1 cellular context compared by ENCODE assay signal in the genomic region with DNA sequence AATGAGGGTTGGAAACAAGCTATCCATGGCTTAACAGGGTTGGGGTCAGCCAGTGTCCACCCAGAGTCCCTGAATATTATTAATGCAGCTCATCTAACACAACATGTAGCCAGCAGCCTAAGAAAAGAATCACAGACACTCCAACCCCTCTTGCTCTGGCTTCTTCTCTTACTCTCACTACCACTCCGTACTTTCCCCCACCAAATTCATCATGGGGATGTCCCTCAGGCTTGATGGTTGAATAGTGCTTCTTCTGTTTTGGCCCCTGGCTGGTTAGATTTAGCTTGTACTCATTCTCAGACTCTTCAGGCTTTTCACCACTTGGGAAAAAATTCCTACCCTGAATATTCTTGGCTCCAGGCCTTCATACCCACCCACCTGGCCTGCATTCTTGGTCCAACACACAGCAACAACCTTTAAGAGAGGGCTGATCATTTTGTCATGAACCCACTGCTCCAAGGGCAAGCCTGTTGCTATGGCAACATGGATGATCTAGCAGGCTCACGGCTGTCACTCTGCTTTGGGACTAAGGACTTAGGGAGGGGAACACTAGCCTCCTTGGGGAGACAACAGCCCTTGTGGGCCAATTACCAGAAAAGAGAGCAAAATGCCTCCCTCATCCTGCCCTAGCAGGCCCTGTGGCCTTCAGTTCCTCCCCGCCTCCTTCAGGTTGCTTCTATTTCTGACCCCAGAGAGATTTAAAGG.
A peak's percentile ranks its signal among the peaks of the same experiment; 100 is the strongest.
TF ChIP-seq lines count a peak whose summit lies in the region.

No MANE protein-coding gene starts in this region.

TF ChIP-seq in HepG2, 621 proteins besides CTCF, POLR2A, EP300 and RAD21:
- TF ChIP-seq ZNF407 (CRISPR knock-in tag; IDR thresholded peaks at IDR 0.05; ENCODE audit: not compliant biosample characterization) (no peak), RFX1 (IDR thresholded peaks at IDR 0.05) (peak; percentile 38; the same call in 1 of the 2 replicates), ZNF781 (CRISPR knock-in tag; IDR thresholded peaks at IDR 0.05; ENCODE audit: borderline replicate concordance, not compliant biosample characterization) (no peak)
